ENCODE assay signal across 1 cellular context in the genomic region with DNA sequence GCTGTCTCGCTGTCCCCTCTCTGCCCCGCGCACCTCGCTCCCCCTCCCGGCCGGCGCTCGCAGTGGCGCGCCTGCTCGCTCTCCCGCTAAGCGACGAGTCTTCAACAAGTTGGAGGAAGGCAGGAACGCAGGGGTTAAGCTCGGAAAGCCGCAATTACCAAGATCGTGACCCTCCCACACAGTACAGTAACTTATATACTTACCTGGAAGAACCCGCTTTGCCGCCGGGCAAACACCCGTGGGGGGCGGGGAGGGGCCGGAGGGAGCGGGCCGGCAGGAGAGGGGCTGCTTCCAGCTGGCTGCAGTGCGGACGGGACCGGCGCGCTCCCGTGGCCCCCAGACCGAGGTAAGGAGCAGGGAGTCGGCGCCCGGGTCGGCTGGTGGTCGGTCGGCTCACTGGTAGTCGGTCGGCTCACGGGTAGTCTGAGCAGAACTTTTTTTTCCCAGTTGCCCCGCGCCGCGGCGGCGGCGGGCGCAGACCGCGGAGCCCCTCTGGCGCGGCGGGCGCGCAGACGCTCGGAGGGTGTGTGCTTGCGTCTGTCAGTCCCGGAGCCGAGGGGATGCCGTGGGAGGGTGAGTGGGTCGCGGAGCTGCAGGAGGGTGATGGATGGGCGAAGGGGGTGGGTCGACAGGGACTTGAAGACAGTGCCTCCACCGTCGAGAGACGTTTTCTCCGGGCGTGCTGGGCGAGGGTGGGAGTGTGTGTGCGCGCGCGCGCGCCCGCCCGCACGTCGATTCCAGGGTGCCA.
TF ChIP-seq lines count a peak whose summit lies in the region.

No MANE protein-coding gene starts in this region.

TF ChIP-seq in K562, 482 proteins besides CTCF, POLR2A, EP300 and RAD21 (continued from another document):
- TF ChIP-seq ZNF77 (CRISPR knock-in tag; IDR thresholded peaks at IDR 0.05): no peak
- no peak for TF ChIP-seq ZNF134 (CRISPR knock-in tag; conservative IDR thresholded peaks at IDR 0.05)
- TF ChIP-seq STAT5A (IDR thresholded peaks at IDR 0.05; ENCODE audit: borderline replicate concordance, low read length): no peak
- TF ChIP-seq GTF2B (IDR thresholded peaks at IDR 0.05; ENCODE audit: extremely low read depth, insufficient read length): no peak
- TF ChIP-seq CAMTA2 (CRISPR knock-in tag; conservative IDR thresholded peaks at IDR 0.05): no peak
- TF ChIP-seq RBM14 (IDR thresholded peaks at IDR 0.05; ENCODE audit: borderline replicate concordance, insufficient read depth, low read depth, low read length): no peak
- no peak for TF ChIP-seq ESRRB (CRISPR knock-in tag; IDR thresholded peaks at IDR 0.05; ENCODE audit: borderline replicate concordance)
- TF ChIP-seq, protein P1, sequence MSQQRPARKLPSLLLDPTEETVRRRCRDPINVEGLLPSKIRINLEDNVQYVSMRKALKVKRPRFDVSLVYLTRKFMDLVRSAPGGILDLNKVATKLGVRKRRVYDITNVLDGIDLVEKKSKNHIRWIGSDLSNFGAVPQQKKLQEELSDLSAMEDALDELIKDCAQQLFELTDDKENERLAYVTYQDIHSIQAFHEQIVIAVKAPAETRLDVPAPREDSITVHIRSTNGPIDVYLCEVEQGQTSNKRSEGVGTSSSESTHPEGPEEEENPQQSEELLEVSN (IDR thresholded peaks at IDR 0.05; ENCODE audit: borderline replicate concordance in 1 of 2, extremely low read depth in 1 of 2, insufficient read depth in 1 of 2, insufficient read length in 1 of 2, low read depth in 1 of 2, low read length in 1 of 2, poor library complexity in 1 of 2, severe bottlenecking in 1 of 2): peak in 1 of 2 experiments; percentile 27
- TF ChIP-seq TCF7 (IDR thresholded peaks at IDR 0.05; ENCODE audit: borderline replicate concordance): no peak
- no peak for TF ChIP-seq CBX3 (IDR thresholded peaks at IDR 0.05; ENCODE audit: borderline replicate concordance in 1 of 2, low read length in 2 of 2)
- no peak for TF ChIP-seq ZNF140 (CRISPR knock-in tag; IDR thresholded peaks at IDR 0.05)
- TF ChIP-seq BDP1 (IDR thresholded peaks at IDR 0.05; ENCODE audit: insufficient read depth, insufficient read length): no peak
